11 cellular contexts compared by ENCODE assay signal in the genomic region with DNA sequence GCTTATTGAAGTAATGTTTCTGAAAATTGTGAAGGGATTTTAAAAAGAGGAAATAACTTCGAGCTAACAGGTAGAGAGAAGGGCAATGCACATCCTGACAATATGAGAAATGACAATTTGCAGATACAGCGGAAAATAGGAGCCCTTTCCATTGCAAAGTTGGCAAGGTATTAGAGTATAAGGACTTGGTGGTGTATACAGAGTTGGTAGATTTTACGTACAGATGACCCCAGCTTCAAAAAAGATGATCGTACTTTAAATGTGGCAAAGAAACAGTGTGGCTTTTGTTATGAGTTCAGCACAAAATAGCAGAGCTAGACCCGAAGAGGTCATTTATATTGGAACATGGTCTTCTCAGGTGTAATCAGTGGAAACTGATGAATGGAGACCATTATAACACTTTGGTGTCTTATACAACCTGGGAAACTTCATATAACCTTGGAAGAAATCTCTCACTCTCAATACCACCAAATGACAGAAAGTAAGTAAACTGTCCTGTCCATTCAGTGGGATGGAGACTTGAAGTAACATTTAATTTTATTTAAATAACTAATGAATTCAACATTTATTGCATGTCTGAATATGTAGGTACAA. TPM values are rescaled to one million over a fixed set of nuclear protein-coding genes. Genes with fewer than 3 reads are reported as not detected.
DNase-seq lines count a peak whose midpoint lies in the region; ATAC-seq and TF ChIP-seq lines count a peak whose summit lies in the region.
"Had no signal": no experiment of that assay in that cellular context is flagged by ENCODE, and none has a peak within 500 bp of the region (broad histone marks: within the 10 kb centered on the region; RNA-seq: fewer than 3 reads in every experiment).

No MANE protein-coding gene starts in this region.

- no peaks in the 10 kb centered on the region for H3K36me3 ChIP-seq in lower lobe of right lung
- H3K36me3 ChIP-seq in tibial artery, result no peaks in the 10 kb centered on the region

- peaks cover 10% of the 10 kb centered on the region for H3K9me3 Mint-ChIP-seq in activated naive CD4-positive, alpha-beta T cell treated with anti-CD3 and anti-CD28 coated beads for 36 hours
- peaks cover 20% of the 10 kb centered on the region for H3K9me3 Mint-ChIP-seq in activated CD8-positive, alpha-beta T cell treated with anti-CD3 and anti-CD28 coated beads, Interleukin-2, amount 10 ng/mL, durations not matched to agents 7 days and 5 days (ENCODE audit: insufficient read depth)

- peak overlapping the region; percentile 99 for H3K27ac Mint-ChIP-seq in activated naive CD4-positive, alpha-beta T cell treated with anti-CD3 and anti-CD28 coated beads for 36 hours
- H3K27ac Mint-ChIP-seq in activated CD8-positive, alpha-beta T cell treated with anti-CD3 and anti-CD28 coated beads, Interleukin-2, amount 10 ng/mL, durations not matched to agents 7 days and 5 days, result peak overlapping the region; percentile 90

- POLR2A ChIA-PET in activated CD8-positive, alpha-beta T cell treated with anti-CD3 and anti-CD28 coated beads, Interleukin-2, amount 10 ng/mL, durations not matched to agents 7 days and 5 days (lab: Charles Lee), result interaction anchor here (0.9 to 7.6 kb wide), 21 partner anchors 8 to 1304 kb away, joined by 3 to 251 read pairs (median 5); a partner anchor contains a TSS

- peak overlapping the region; percentile 91 for H3K27ac ChIP-seq in lower lobe of right lung
- no peak overlapping the region for H3K27ac ChIP-seq in tibial artery

- ATAC-seq in activated CD8-positive, alpha-beta T cell treated with anti-CD3 and anti-CD28 coated beads, Interleukin-2, amount 10 ng/mL, durations not matched to agents 7 days and 5 days, result peak; percentile 9
- ATAC-seq in lower lobe of right lung (no peak), esophagus mucosa (no peak)

- H3K4me3 ChIP-seq in lower lobe of right lung (peak overlapping the region; percentile 61), tibial artery (peak overlapping the region; percentile 22 to 34)

- TF ChIP-seq CTCF in lower lobe of right lung (IDR thresholded peaks at IDR 0.05), result no peak
- no peak for TF ChIP-seq CTCF in tibial artery (IDR thresholded peaks at IDR 0.05)

- peak overlapping the region; percentile 92 for H3K4me3 Mint-ChIP-seq in activated naive CD4-positive, alpha-beta T cell treated with anti-CD3 and anti-CD28 coated beads for 36 hours
- peak overlapping the region; percentile 79 for H3K4me3 Mint-ChIP-seq in activated CD8-positive, alpha-beta T cell treated with anti-CD3 and anti-CD28 coated beads, Interleukin-2, amount 10 ng/mL, durations not matched to agents 7 days and 5 days

- peaks cover 39% of the 10 kb centered on the region for H3K4me1 Mint-ChIP-seq in activated naive CD4-positive, alpha-beta T cell treated with anti-CD3 and anti-CD28 coated beads for 36 hours (ENCODE audit: low read depth)
- peaks cover 39% of the 10 kb centered on the region for H3K4me1 Mint-ChIP-seq in activated CD8-positive, alpha-beta T cell treated with anti-CD3 and anti-CD28 coated beads, Interleukin-2, amount 10 ng/mL, durations not matched to agents 7 days and 5 days (ENCODE audit: low read depth)

- CTCF ChIA-PET in activated naive CD4-positive, alpha-beta T cell treated with anti-CD3 and anti-CD28 coated beads for 36 hours (lab: Charles Lee), result interaction anchor here (0.7 to 2.4 kb wide), 9 partner anchors 53 to 200 kb away, joined by 3 to 7 read pairs (median 3); a partner anchor contains a TSS
- CTCF ChIA-PET in activated CD8-positive, alpha-beta T cell treated with anti-CD3 and anti-CD28 coated beads, Interleukin-2, amount 10 ng/mL, durations not matched to agents 7 days and 5 days (lab: Charles Lee), result interaction anchor here (1.0 to 4.8 kb wide), 9 partner anchors 20 to 124 kb away, joined by 3 to 38 read pairs (median 5); a partner anchor contains a TSS

- H3K27me3 ChIP-seq in lower lobe of right lung (ENCODE audit: low read depth) (no peaks in the 10 kb centered on the region), tibial artery (no peaks in the 10 kb centered on the region)

- H3K36me3 Mint-ChIP-seq in activated naive CD4-positive, alpha-beta T cell treated with anti-CD3 and anti-CD28 coated beads for 36 hours (ENCODE audit: low read depth), result peaks cover 27% of the 10 kb centered on the region
- peaks cover 50% of the 10 kb centered on the region for H3K36me3 Mint-ChIP-seq in activated CD8-positive, alpha-beta T cell treated with anti-CD3 and anti-CD28 coated beads, Interleukin-2, amount 10 ng/mL, durations not matched to agents 7 days and 5 days (ENCODE audit: low read depth)

- H3K4me1 ChIP-seq in lower lobe of right lung (peaks cover 7% of the 10 kb centered on the region), tibial artery (peaks cover 0 to 6% (median 0%) of the 10 kb centered on the region in 4 donors)

- intact Hi-C loops in activated naive CD4-positive, alpha-beta T cell treated with anti-CD3 and anti-CD28 coated beads for 36 hours (cut with micrococcal nuclease), result loop anchor here (1.0 to 10.0 kb wide), 8 partner anchors 55 to 1788 kb away; a partner anchor contains a TSS
- intact Hi-C loops in lower lobe of right lung (cut with DNase I) (no loop called here), tibial artery (cut with DNase I; ENCODE audit: low total_unique reads) (no loop called here)

- DNase-seq in activated naive CD4-positive, alpha-beta T cell treated with anti-CD3 and anti-CD28 coated beads for 36 hours, result no peak
- no peak for DNase-seq in activated naive CD4-positive, alpha-beta T cell treated with anti-CD3 and anti-CD28 coated beads, Interleukin-2, amount 50 U/mL, for 16 hours
- DNase-seq in activated CD8-positive, alpha-beta T cell treated with anti-CD3 and anti-CD28 coated beads, Interleukin-2, amount 10 ng/mL, durations not matched to agents 7 days and 5 days, result no peak
- DNase-seq in lower lobe of right lung (no peak), tibial artery (no peak), amygdala (lab: John Stamatoyannopoulos, UW) (no peak), NCI-H1105 (lab: John Stamatoyannopoulos, UW) (no peak)
- DNase-seq: cerebellar nuclear complex, islet precursor cell, NCI-H1694 had no signal

- H3K27me3 Mint-ChIP-seq in activated naive CD4-positive, alpha-beta T cell treated with anti-CD3 and anti-CD28 coated beads for 36 hours (ENCODE audit: low read depth), result no peaks in the 10 kb centered on the region
- no peaks in the 10 kb centered on the region for H3K27me3 Mint-ChIP-seq in activated CD8-positive, alpha-beta T cell treated with anti-CD3 and anti-CD28 coated beads, Interleukin-2, amount 10 ng/mL, durations not matched to agents 7 days and 5 days (ENCODE audit: low read depth)

- H3K9me3 ChIP-seq in lower lobe of right lung, result peaks cover 7% of the 10 kb centered on the region
- H3K9me3 ChIP-seq in tibial artery, result no peaks in the 10 kb centered on the region

RNA-seq across cellular contexts. Expression of a gene that starts 2.3 kb away (rescaled TPM):
- total RNA-seq in activated naive CD4-positive, alpha-beta T cell treated with anti-CD3 and anti-CD28 coated beads for 36 hours, result 10 to 100 TPM; 30.3 to 30.7 TPM
- total RNA-seq in activated CD8-positive, alpha-beta T cell treated with anti-CD3 and anti-CD28 coated beads, Interleukin-2, amount 10 ng/mL, durations not matched to agents 7 days and 5 days, result 10 to 100 TPM; 55.2 to 58.8 TPM
- total RNA-seq in lower lobe of right lung (24.8 TPM), esophagus mucosa (13.0 TPM)

RNA-seq across cellular contexts. Expression of a gene that starts 14.4 kb away (rescaled TPM):
- total RNA-seq in activated naive CD4-positive, alpha-beta T cell treated with anti-CD3 and anti-CD28 coated beads for 36 hours, result not detected
- total RNA-seq in activated CD8-positive, alpha-beta T cell treated with anti-CD3 and anti-CD28 coated beads, Interleukin-2, amount 10 ng/mL, durations not matched to agents 7 days and 5 days, result under 1 TPM; 0.79 to 0.94 TPM
- total RNA-seq in lower lobe of right lung (not detected), esophagus mucosa (not detected)

RNA-seq across cellular contexts. Expression of a gene that starts 39.6 kb away (rescaled TPM):
- total RNA-seq in activated naive CD4-positive, alpha-beta T cell treated with anti-CD3 and anti-CD28 coated beads for 36 hours, result not detected
- under 1 TPM in 1 of 2 experiments, not detected in 1; 0.42 TPM for total RNA-seq in activated CD8-positive, alpha-beta T cell treated with anti-CD3 and anti-CD28 coated beads, Interleukin-2, amount 10 ng/mL, durations not matched to agents 7 days and 5 days
- total RNA-seq in lower lobe of right lung (4.1 TPM), esophagus mucosa (0.36 TPM)
